18 cellular contexts compared by ENCODE assay signal in the genomic region with DNA sequence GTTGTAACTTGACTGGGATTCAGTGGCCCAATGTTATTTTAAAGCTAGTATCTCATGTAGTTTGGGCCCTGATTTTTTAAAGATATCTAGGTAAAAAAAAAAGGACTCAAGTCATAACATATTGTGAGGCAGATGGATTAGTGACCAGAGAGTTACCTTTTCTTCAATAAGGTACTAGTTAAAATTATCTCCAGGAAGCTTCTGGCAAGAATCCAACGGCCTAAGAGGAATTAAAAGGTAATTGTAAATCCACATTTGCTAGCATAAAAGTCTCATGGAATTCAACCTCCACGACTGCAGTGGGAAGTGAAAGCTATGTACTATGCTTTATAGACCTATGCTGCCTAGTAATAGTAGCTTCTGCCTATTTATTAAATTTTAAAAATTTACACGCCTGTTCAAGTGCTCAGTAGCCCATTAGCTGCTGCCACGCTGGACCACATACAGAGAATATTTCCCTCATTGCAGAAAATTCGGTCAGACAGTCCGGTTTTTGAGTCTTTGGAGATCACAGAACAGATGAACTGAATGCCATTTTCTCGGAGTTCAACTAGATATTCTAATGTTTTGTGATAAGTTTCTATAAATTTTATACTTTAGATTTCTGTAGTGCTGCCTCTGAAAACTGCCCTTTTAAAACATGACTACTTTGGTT.
"Had no signal": no experiment of that assay in that cellular context is flagged by ENCODE, and none has a peak within 500 bp of the region (broad histone marks: within the 10 kb centered on the region; RNA-seq: fewer than 3 reads in every experiment).

No MANE protein-coding gene starts in this region.

- DNase-seq: activated CD4-positive, alpha-beta T cell treated with anti-CD3 and anti-CD28 coated beads for 4 hours; activated CD8-positive, alpha-beta memory T cell treated with anti-CD3 and anti-CD28 coated beads, Interleukin-2, amount 50 U/mL, for 4 hours; activated CD8-positive, alpha-beta T cell treated with anti-CD3 and anti-CD28 coated beads for 36 hours; activated gamma-delta T cell treated with Interleukin-2 at 50 U/mL for 16 hours; activated naive CD4-positive, alpha-beta T cell treated with anti-CD3 and anti-CD28 coated beads, Interleukin-2, amount 10 ng/mL, durations not matched to agents 7 days and 5 days; activated naive CD8-positive, alpha-beta T cell treated with anti-CD3 and anti-CD28 coated beads for 36 hours; activated T-cell treated with anti-CD3 and anti-CD28 coated beads, Interleukin-2, amount 50 U/mL, for 72 hours; brain microvascular endothelial cell; MM.1S; NCI-H1105; NCI-H1436; NCI-H1694 treated with DMSO at 0.1 percent for 48 hours; NCI-H2029 treated with DMSO at 0.1 percent for 48 hours; NCI-H345; NCI-H510A; NCI-H748 treated with DMSO at 0.1 percent for 48 hours; PC-3; SHP77 had no signal
